24 cellular contexts compared by ENCODE assay signal in the genomic region with DNA sequence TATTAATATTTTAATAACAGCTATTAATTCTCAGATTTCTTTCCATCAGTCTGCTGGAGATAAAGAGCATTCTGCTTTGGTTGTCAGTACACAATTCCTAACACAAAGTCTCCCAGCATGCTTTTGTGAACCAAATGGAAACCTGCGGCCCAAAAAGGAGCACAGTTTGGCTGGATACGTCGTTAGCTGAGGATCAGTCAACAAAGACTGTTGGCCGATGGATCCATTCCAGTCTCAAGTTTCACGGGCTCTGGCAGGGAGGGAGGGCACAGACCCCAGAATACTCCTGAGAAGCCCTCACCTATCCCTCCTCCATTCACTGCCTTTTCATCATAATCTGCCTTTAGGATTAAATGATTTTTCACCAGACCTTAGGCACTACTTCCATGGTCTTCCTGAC. TPM values are rescaled to one million over a fixed set of nuclear protein-coding genes. Genes with fewer than 3 reads are reported as not detected.
"Had no signal": no experiment of that assay in that cellular context is flagged by ENCODE, and none has a peak within 500 bp of the region (broad histone marks: within the 10 kb centered on the region; RNA-seq: fewer than 3 reads in every experiment).

No MANE protein-coding gene starts in this region.

- H3K36me3 ChIP-seq: left lung, suprapubic skin had no signal

- H3K27ac ChIP-seq: dorsolateral prefrontal cortex, hepatocyte, psoas muscle, suprapubic skin, WERI-Rb-1 had no signal

- FAIRE-seq: endometrium had no signal

- H3K4me1 ChIP-seq: left lung, suprapubic skin had no signal

- H3K4me2 ChIP-seq: hepatocyte had no signal

- H3K27me3 ChIP-seq: dorsolateral prefrontal cortex, hepatocyte, left lung, suprapubic skin had no signal

- H3K9me3 Mint-ChIP-seq: activated CD8-positive, alpha-beta T cell treated with anti-CD3 and anti-CD28 coated beads for 36 hours; activated naive CD4-positive, alpha-beta T cell treated with anti-CD3 and anti-CD28 coated beads, Interleukin-2, amount 50 U/mL, for 72 hours; memory B cell; natural killer cell treated with Interleukin-12 subunit alpha and Interleukin-12 subunit beta and Interleukin-15 and Interleukin-18, amount 100 ng/mL, for 72 hours; stimulated activated naive CD8-positive, alpha-beta T cell treated with anti-CD3 and anti-CD28 coated beads, Interleukin-15, Interleukin-2, amounts not matched to agents 100 ng/mL and 50 ng/mL, for 24 hours had no signal

- H3K4me1 Mint-ChIP-seq: activated CD4-positive, alpha-beta T cell treated with anti-CD3 and anti-CD28 coated beads for 36 hours; memory B cell; T-helper 17 cell had no signal

- ATAC-seq: activated CD4-positive, alpha-beta T cell treated with anti-CD3 and anti-CD28 coated beads for 36 hours; activated CD8-positive, alpha-beta T cell treated with anti-CD3 and anti-CD28 coated beads for 36 hours; activated naive CD4-positive, alpha-beta T cell treated with anti-CD3 and anti-CD28 coated beads, Interleukin-2, amount 50 U/mL, for 72 hours; left lung; natural killer cell treated with Interleukin-12 subunit alpha and Interleukin-12 subunit beta and Interleukin-15 and Interleukin-18, amount 100 ng/mL, for 72 hours; psoas muscle; sciatic nerve; T-helper 17 cell had no signal

- H3K9me3 ChIP-seq: left lung, psoas muscle, suprapubic skin had no signal

- H3K27me3 Mint-ChIP-seq: natural killer cell treated with Interleukin-12 subunit alpha and Interleukin-12 subunit beta and Interleukin-15 and Interleukin-18, amount 100 ng/mL, for 72 hours had no signal

- H3K4me3 ChIP-seq: dorsolateral prefrontal cortex, hepatocyte, left lung, psoas muscle, suprapubic skin had no signal

- H3K36me3 Mint-ChIP-seq: activated naive CD4-positive, alpha-beta T cell treated with anti-CD3 and anti-CD28 coated beads, Interleukin-2, amount 50 U/mL, for 72 hours; memory B cell; natural killer cell treated with Interleukin-12 subunit alpha and Interleukin-12 subunit beta and Interleukin-15 and Interleukin-18, amount 100 ng/mL, for 72 hours had no signal

- H3K4me3 Mint-ChIP-seq: activated CD4-positive, alpha-beta T cell treated with anti-CD3 and anti-CD28 coated beads for 36 hours; activated CD8-positive, alpha-beta T cell treated with anti-CD3 and anti-CD28 coated beads for 36 hours; memory B cell; natural killer cell treated with Interleukin-12 subunit alpha and Interleukin-12 subunit beta and Interleukin-15 and Interleukin-18, amount 100 ng/mL, for 72 hours; stimulated activated naive CD8-positive, alpha-beta T cell treated with anti-CD3 and anti-CD28 coated beads, Interleukin-15, Interleukin-2, amounts not matched to agents 100 ng/mL and 50 ng/mL, for 24 hours; T-helper 17 cell had no signal

- H3K27ac Mint-ChIP-seq: activated CD4-positive, alpha-beta T cell treated with anti-CD3 and anti-CD28 coated beads for 36 hours; activated CD8-positive, alpha-beta T cell treated with anti-CD3 and anti-CD28 coated beads for 36 hours; activated naive CD4-positive, alpha-beta T cell treated with anti-CD3 and anti-CD28 coated beads, Interleukin-2, amount 50 U/mL, for 72 hours; memory B cell; natural killer cell treated with Interleukin-12 subunit alpha and Interleukin-12 subunit beta and Interleukin-15 and Interleukin-18, amount 100 ng/mL, for 72 hours; stimulated activated naive CD8-positive, alpha-beta T cell treated with anti-CD3 and anti-CD28 coated beads, Interleukin-15, Interleukin-2, amounts not matched to agents 100 ng/mL and 50 ng/mL, for 24 hours; T-helper 17 cell had no signal

- DNase-seq: activated CD4-positive, alpha-beta T cell treated with anti-CD3 and anti-CD28 coated beads for 36 hours; activated CD8-positive, alpha-beta T cell treated with anti-CD3 and anti-CD28 coated beads for 36 hours; activated gamma-delta T cell; activated T-cell treated with anti-CD3 and anti-CD28 coated beads, Interleukin-2, amount 50 U/mL, for 48 hours; amniotic stem cell; dorsolateral prefrontal cortex; islet precursor cell; left lung; psoas muscle; T-helper 17 cell; trophoblast cell; WERI-Rb-1 had no signal

- H2AFZ ChIP-seq: hepatocyte had no signal

RNA-seq across cellular contexts. Expression of a gene that starts 26.3 kb away (rescaled TPM):
- total RNA-seq: activated CD4-positive, alpha-beta T cell treated with anti-CD3 and anti-CD28 coated beads for 36 hours; activated CD8-positive, alpha-beta T cell treated with anti-CD3 and anti-CD28 coated beads for 36 hours; activated naive CD4-positive, alpha-beta T cell treated with anti-CD3 and anti-CD28 coated beads, Interleukin-2, amount 50 U/mL, for 72 hours; cardiac septum; glomerular endothelial cell; hepatocyte; left lung; natural killer cell treated with Interleukin-12 subunit alpha and Interleukin-12 subunit beta and Interleukin-15 and Interleukin-18, amount 100 ng/mL, for 72 hours; omental fat pad; psoas muscle; sciatic nerve; suprapubic skin; T-helper 17 cell had no signal
- polyA plus RNA-seq: esophagus, psoas muscle had no signal
